In genomic region chr16:78458588-78458987, GRCh38 we compare ENCODE assay signal across 2 cellular contexts.
TF ChIP-seq lines count a peak whose summit lies in the region.

No MANE protein-coding gene starts in this region.

TF ChIP-seq in GM23338, 12 proteins besides CTCF, POLR2A, EP300 and RAD21 (continued from another document):
- no peak for TF ChIP-seq CREB1 (CRISPR knock-in tag; IDR thresholded peaks at IDR 0.05; ENCODE audit: low read depth)
- no peak for TF ChIP-seq EZH2 (IDR thresholded peaks at IDR 0.05; ENCODE audit: low read depth, unreplicated experiment)
- TF ChIP-seq ZNF331 (CRISPR knock-in tag; IDR thresholded peaks at IDR 0.05; ENCODE audit: low read depth): no peak

TF ChIP-seq in K562, 482 proteins besides CTCF, POLR2A, EP300 and RAD21 (continued from another document):
- TF ChIP-seq KDM5B (IDR thresholded peaks at IDR 0.05; ENCODE audit: insufficient replicate concordance, low read depth, low read length) (no peak), CBX8 (IDR thresholded peaks at IDR 0.05; ENCODE audit: borderline replicate concordance, extremely low read depth, low read depth, low read length, poor library complexity, severe bottlenecking) (no peak), RBM22 (IDR thresholded peaks at IDR 0.05; ENCODE audit: low read depth, low read length, poor library complexity, severe bottlenecking) (no peak), CREM (IDR thresholded peaks at IDR 0.05; ENCODE audit: low read depth) (no peak), ATF6 (CRISPR knock-in tag; IDR thresholded peaks at IDR 0.05) (no peak), SMARCB1 (IDR thresholded peaks at IDR 0.05; ENCODE audit: insufficient read length, low read depth) (no peak), KAT2B (IDR thresholded peaks at IDR 0.05; ENCODE audit: low read depth, low read length) (no peak), GABPB2 (CRISPR knock-in tag; conservative IDR thresholded peaks at IDR 0.05) (no peak)
TF ChIP-seq in K562: peak in this region for 0.
